Comparison of ENCODE assay signal across 15 cellular contexts in the genomic region with DNA sequence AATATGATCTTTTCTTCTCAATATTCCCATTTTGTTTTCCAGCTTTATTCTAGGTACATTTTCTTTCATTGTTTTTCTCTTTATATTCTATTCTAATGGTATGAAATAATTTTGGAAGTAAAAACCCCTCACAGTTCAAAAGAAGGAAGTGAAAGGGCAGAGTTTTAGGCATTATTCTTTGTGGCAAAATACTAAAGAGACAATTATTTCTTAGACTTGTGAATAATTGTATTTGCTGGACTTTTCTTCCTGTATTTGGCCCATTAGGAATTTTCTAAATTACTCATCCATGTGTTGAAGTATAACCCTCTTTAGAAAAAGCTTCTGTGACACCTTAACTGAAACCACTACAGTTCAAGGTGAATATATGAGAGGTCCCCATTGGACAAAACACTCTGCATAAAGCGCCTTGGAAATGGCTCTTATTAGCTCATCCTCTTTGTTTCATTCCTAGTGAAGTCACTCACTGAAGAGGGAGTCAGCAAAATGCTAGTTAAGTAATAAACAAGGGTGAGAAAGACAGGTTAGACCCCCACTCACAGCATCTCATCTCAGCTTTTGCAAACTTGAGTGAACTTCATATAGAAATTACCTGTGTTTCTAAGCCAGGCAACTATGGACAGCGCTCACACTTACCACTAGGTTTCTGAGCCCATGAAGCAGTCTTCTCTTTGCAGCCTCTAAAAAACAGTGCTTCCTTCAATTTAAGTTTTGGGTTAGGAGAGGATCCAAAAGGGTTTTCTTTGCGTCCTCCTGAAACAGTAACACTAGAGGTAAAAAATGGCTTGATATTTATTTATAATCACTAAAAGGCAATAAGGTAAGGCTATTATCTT.
"Had no signal": no experiment of that assay in that cellular context is flagged by ENCODE, and none has a peak within 500 bp of the region (broad histone marks: within the 10 kb centered on the region; RNA-seq: fewer than 3 reads in every experiment).

No MANE protein-coding gene starts in this region.

- DNase-seq: activated CD4-positive, alpha-beta T cell treated with anti-CD3 and anti-CD28 coated beads for 1 hour; activated CD4-positive, alpha-beta T cell treated with anti-CD3 and anti-CD28 coated beads, Interleukin-2, amount 50 U/mL, for 4 hours; activated naive CD4-positive, alpha-beta T cell; activated T-cell treated with anti-CD3 and anti-CD28 coated beads for 4 hours; colonic mucosa; esophagus squamous epithelium; left ventricle myocardium inferior; mucosa of descending colon; stimulated activated CD4-positive, alpha-beta T cell treated with anti-CD3 and anti-CD28 coated beads, Interleukin-12 subunit alpha, Interleukin-12 subunit beta, amount 100 ng/mL, for 4 hours had no signal

- H3K4me3 Mint-ChIP-seq: naive thymus-derived CD4-positive, alpha-beta T cell; stimulated activated effector memory CD8-positive, alpha-beta T cell treated with anti-CD3 and anti-CD28 coated beads, Interleukin-12 subunit alpha, Interleukin-12 subunit beta, amount 100 ng/mL, for 72 hours; T-helper 2 cell treated with Interferon-gamma antibody and Interleukin-4, amounts not matched to agents 5 μg/mL and 100 μg/mL, for 36 hours had no signal

- H3K9me3 Mint-ChIP-seq: T-helper 2 cell treated with Interferon-gamma antibody and Interleukin-4, amounts not matched to agents 5 μg/mL and 100 μg/mL, for 36 hours had no signal

- H3K36me3 Mint-ChIP-seq: naive thymus-derived CD4-positive, alpha-beta T cell; stimulated activated effector memory CD8-positive, alpha-beta T cell treated with anti-CD3 and anti-CD28 coated beads, Interleukin-12 subunit alpha, Interleukin-12 subunit beta, amount 100 ng/mL, for 72 hours had no signal

- H3K27ac ChIP-seq: ascending aorta, cardiac muscle cell, colonic mucosa, esophagus squamous epithelium, left ventricle myocardium inferior, neutrophil had no signal

- H3K4me1 ChIP-seq: colonic mucosa, esophagus squamous epithelium had no signal

- H3K27ac Mint-ChIP-seq: stimulated activated effector memory CD8-positive, alpha-beta T cell treated with anti-CD3 and anti-CD28 coated beads, Interleukin-12 subunit alpha, Interleukin-12 subunit beta, amount 100 ng/mL, for 72 hours; T-helper 2 cell treated with Interferon-gamma antibody and Interleukin-4, amounts not matched to agents 5 μg/mL and 100 μg/mL, for 36 hours had no signal

- H3K4me1 Mint-ChIP-seq: stimulated activated effector memory CD8-positive, alpha-beta T cell treated with anti-CD3 and anti-CD28 coated beads, Interleukin-12 subunit alpha, Interleukin-12 subunit beta, amount 100 ng/mL, for 72 hours had no signal

- ATAC-seq: mucosa of descending colon; naive thymus-derived CD4-positive, alpha-beta T cell; stimulated activated effector memory CD8-positive, alpha-beta T cell treated with anti-CD3 and anti-CD28 coated beads, Interleukin-12 subunit alpha, Interleukin-12 subunit beta, amount 100 ng/mL, for 72 hours had no signal

- H3K27me3 ChIP-seq: ascending aorta, cardiac muscle cell, colonic mucosa, esophagus squamous epithelium, neutrophil had no signal

- H3K9me3 ChIP-seq: ascending aorta, colonic mucosa, esophagus squamous epithelium, left ventricle myocardium inferior, mucosa of descending colon, neutrophil had no signal

- H3K36me3 ChIP-seq: ascending aorta, cardiac muscle cell, colonic mucosa, esophagus squamous epithelium, left ventricle myocardium inferior, neutrophil had no signal

- H3K27me3 Mint-ChIP-seq: naive thymus-derived CD4-positive, alpha-beta T cell had no signal

- H3K4me3 ChIP-seq: ascending aorta, cardiac muscle cell, colonic mucosa, esophagus squamous epithelium, left ventricle myocardium inferior, mucosa of descending colon had no signal
